In the genomic region with DNA sequence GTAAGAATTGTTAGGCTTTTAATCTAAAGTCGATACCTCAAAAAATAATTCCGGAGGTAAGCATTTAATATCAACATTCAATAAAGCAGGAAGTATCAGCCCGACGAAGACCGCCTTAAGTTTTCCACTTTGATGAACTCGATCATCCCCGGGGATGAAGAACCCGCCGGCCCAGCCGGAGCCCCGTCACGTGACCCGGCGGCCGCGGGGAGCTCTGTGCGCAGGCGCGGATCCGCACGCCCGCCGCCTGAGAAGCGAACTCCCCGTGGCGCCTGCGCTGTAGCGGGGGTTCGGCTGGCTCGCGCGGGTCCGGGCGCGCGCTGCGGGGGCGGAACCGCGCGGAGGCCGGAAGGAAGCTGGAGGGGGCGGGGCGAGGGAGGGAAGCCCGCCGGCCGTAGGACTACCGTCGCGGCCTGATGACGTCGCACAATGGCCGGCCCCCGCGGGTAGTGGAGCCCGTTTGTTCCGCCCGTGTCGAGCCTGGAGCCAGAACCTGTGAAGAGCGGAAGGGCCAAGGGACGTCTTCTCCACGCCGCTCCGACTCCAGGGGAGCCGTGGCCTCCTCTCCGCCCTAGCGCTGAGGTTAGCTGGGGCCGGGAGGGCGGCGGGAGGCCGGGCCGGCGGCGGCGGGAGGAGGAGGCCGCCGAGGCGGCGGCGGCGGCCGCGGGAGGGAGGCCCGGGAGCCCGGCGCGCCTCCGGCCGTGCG, we compare ENCODE assay signal across 1 cellular context.
A peak's percentile ranks its signal among the peaks of the same experiment; 100 is the strongest.
TF ChIP-seq lines count a peak whose summit lies in the region.

A gene (plus strand): TSS at position 419 of the 706 bp plus-strand sequence. CDS start 6,721 bp downstream, outside the sequence.

TF ChIP-seq in GM12878, 131 proteins besides CTCF, POLR2A, EP300 and RAD21 (continued from another document):
- TF ChIP-seq, protein P1, sequence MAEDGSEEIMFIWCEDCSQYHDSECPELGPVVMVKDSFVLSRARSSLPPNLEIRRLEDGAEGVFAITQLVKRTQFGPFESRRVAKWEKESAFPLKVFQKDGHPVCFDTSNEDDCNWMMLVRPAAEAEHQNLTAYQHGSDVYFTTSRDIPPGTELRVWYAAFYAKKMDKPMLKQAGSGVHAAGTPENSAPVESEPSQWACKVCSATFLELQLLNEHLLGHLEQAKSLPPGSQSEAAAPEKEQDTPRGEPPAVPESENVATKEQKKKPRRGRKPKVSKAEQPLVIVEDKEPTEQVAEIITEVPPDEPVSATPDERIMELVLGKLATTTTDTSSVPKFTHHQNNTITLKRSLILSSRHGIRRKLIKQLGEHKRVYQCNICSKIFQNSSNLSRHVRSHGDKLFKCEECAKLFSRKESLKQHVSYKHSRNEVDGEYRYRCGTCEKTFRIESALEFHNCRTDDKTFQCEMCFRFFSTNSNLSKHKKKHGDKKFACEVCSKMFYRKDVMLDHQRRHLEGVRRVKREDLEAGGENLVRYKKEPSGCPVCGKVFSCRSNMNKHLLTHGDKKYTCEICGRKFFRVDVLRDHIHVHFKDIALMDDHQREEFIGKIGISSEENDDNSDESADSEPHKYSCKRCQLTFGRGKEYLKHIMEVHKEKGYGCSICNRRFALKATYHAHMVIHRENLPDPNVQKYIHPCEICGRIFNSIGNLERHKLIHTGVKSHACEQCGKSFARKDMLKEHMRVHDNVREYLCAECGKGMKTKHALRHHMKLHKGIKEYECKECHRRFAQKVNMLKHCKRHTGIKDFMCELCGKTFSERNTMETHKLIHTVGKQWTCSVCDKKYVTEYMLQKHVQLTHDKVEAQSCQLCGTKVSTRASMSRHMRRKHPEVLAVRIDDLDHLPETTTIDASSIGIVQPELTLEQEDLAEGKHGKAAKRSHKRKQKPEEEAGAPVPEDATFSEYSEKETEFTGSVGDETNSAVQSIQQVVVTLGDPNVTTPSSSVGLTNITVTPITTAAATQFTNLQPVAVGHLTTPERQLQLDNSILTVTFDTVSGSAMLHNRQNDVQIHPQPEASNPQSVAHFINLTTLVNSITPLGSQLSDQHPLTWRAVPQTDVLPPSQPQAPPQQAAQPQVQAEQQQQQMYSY (CRISPR knock-in tag; IDR thresholded peaks at IDR 0.05) = peak; percentile 94
- peak; percentile 73 for TF ChIP-seq HCFC1 (IDR thresholded peaks at IDR 0.05; ENCODE audit: low read length)
- no peak for TF ChIP-seq SREBF2 (IDR thresholded peaks at IDR 0.05; ENCODE audit: low read length)
- no peak for TF ChIP-seq JUNB (IDR thresholded peaks at IDR 0.05)
- 0 out of 2 replicates have a peak, but pooled peaks have one; percentile 18 for TF ChIP-seq TCF12 (IDR thresholded peaks at IDR 0.05; ENCODE audit: low read depth, low read length)
- peak; percentile 99 for TF ChIP-seq CREB1 (IDR thresholded peaks at IDR 0.05; ENCODE audit: low read depth)
- peak; percentile 64 to 100 for TF ChIP-seq EGR1 (IDR thresholded peaks at IDR 0.05; ENCODE audit: borderline replicate concordance in 1 of 2, low read depth in 2 of 2, low read length in 2 of 2)
- TF ChIP-seq CREM (IDR thresholded peaks at IDR 0.05; ENCODE audit: low read depth) = peak; percentile 99
- TF ChIP-seq GABPA (IDR thresholded peaks at IDR 0.05; ENCODE audit: low read depth) = peak; percentile 81
- 0 out of 2 replicates have a peak, but pooled peaks have one; percentile 13 for TF ChIP-seq TCF3 (IDR thresholded peaks at IDR 0.05; ENCODE audit: borderline replicate concordance, insufficient read depth, low read depth, low read length)
- TF ChIP-seq, protein P2, sequence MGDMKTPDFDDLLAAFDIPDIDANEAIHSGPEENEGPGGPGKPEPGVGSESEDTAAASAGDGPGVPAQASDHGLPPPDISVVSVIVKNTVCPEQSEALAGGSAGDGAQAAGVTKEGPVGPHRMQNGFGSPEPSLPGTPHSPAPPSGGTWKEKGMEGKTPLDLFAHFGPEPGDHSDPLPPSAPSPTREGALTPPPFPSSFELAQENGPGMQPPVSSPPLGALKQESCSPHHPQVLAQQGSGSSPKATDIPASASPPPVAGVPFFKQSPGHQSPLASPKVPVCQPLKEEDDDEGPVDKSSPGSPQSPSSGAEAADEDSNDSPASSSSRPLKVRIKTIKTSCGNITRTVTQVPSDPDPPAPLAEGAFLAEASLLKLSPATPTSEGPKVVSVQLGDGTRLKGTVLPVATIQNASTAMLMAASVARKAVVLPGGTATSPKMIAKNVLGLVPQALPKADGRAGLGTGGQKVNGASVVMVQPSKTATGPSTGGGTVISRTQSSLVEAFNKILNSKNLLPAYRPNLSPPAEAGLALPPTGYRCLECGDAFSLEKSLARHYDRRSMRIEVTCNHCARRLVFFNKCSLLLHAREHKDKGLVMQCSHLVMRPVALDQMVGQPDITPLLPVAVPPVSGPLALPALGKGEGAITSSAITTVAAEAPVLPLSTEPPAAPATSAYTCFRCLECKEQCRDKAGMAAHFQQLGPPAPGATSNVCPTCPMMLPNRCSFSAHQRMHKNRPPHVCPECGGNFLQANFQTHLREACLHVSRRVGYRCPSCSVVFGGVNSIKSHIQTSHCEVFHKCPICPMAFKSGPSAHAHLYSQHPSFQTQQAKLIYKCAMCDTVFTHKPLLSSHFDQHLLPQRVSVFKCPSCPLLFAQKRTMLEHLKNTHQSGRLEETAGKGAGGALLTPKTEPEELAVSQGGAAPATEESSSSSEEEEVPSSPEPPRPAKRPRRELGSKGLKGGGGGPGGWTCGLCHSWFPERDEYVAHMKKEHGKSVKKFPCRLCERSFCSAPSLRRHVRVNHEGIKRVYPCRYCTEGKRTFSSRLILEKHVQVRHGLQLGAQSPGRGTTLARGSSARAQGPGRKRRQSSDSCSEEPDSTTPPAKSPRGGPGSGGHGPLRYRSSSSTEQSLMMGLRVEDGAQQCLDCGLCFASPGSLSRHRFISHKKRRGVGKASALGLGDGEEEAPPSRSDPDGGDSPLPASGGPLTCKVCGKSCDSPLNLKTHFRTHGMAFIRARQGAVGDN (IDR thresholded peaks at IDR 0.05) = 0 out of 2 replicates have a peak, but pooled peaks have one; percentile 21
- 0 out of 2 replicates have a peak, but pooled peaks have one; percentile 10 for TF ChIP-seq NR2C1 (IDR thresholded peaks at IDR 0.05)
- peak; percentile 81 for TF ChIP-seq GATAD2B (conservative IDR thresholded peaks at IDR 0.05; ENCODE audit: low read depth)
- TF ChIP-seq, protein P3, sequence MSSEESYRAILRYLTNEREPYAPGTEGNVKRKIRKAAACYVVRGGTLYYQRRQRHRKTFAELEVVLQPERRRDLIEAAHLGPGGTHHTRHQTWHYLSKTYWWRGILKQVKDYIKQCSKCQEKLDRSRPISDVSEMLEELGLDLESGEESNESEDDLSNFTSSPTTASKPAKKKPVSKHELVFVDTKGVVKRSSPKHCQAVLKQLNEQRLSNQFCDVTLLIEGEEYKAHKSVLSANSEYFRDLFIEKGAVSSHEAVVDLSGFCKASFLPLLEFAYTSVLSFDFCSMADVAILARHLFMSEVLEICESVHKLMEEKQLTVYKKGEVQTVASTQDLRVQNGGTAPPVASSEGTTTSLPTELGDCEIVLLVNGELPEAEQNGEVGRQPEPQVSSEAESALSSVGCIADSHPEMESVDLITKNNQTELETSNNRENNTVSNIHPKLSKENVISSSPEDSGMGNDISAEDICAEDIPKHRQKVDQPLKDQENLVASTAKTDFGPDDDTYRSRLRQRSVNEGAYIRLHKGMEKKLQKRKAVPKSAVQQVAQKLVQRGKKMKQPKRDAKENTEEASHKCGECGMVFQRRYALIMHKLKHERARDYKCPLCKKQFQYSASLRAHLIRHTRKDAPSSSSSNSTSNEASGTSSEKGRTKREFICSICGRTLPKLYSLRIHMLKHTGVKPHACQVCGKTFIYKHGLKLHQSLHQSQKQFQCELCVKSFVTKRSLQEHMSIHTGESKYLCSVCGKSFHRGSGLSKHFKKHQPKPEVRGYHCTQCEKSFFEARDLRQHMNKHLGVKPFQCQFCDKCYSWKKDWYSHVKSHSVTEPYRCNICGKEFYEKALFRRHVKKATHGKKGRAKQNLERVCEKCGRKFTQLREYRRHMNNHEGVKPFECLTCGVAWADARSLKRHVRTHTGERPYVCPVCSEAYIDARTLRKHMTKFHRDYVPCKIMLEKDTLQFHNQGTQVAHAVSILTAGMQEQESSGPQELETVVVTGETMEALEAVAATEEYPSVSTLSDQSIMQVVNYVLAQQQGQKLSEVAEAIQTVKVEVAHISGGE (CRISPR knock-in tag; IDR thresholded peaks at IDR 0.05) = peak; percentile 58
- TF ChIP-seq, protein P4, sequence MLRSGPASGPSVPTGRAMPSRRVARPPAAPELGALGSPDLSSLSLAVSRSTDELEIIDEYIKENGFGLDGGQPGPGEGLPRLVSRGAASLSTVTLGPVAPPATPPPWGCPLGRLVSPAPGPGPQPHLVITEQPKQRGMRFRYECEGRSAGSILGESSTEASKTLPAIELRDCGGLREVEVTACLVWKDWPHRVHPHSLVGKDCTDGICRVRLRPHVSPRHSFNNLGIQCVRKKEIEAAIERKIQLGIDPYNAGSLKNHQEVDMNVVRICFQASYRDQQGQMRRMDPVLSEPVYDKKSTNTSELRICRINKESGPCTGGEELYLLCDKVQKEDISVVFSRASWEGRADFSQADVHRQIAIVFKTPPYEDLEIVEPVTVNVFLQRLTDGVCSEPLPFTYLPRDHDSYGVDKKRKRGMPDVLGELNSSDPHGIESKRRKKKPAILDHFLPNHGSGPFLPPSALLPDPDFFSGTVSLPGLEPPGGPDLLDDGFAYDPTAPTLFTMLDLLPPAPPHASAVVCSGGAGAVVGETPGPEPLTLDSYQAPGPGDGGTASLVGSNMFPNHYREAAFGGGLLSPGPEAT (IDR thresholded peaks at IDR 0.05; ENCODE audit: low read depth) = peak; percentile 90
- peak; percentile 70 for TF ChIP-seq LARP7 (IDR thresholded peaks at IDR 0.05)
- TF ChIP-seq SP1 (IDR thresholded peaks at IDR 0.05; ENCODE audit: low read depth, low read length) = peak; percentile 60
- TF ChIP-seq, protein P5, sequence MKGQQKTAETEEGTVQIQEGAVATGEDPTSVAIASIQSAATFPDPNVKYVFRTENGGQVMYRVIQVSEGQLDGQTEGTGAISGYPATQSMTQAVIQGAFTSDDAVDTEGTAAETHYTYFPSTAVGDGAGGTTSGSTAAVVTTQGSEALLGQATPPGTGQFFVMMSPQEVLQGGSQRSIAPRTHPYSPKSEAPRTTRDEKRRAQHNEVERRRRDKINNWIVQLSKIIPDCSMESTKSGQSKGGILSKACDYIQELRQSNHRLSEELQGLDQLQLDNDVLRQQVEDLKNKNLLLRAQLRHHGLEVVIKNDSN (IDR thresholded peaks at IDR 0.05; ENCODE audit: borderline replicate concordance, extremely low read length, insufficient read depth, low read depth, low read length) = peak; percentile 94
- no peak for TF ChIP-seq NFIC (IDR thresholded peaks at IDR 0.05; ENCODE audit: low read depth, low read length)
- TF ChIP-seq, protein P6, sequence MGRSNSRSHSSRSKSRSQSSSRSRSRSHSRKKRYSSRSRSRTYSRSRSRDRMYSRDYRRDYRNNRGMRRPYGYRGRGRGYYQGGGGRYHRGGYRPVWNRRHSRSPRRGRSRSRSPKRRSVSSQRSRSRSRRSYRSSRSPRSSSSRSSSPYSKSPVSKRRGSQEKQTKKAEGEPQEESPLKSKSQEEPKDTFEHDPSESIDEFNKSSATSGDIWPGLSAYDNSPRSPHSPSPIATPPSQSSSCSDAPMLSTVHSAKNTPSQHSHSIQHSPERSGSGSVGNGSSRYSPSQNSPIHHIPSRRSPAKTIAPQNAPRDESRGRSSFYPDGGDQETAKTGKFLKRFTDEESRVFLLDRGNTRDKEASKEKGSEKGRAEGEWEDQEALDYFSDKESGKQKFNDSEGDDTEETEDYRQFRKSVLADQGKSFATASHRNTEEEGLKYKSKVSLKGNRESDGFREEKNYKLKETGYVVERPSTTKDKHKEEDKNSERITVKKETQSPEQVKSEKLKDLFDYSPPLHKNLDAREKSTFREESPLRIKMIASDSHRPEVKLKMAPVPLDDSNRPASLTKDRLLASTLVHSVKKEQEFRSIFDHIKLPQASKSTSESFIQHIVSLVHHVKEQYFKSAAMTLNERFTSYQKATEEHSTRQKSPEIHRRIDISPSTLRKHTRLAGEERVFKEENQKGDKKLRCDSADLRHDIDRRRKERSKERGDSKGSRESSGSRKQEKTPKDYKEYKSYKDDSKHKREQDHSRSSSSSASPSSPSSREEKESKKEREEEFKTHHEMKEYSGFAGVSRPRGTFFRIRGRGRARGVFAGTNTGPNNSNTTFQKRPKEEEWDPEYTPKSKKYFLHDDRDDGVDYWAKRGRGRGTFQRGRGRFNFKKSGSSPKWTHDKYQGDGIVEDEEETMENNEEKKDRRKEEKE (IDR thresholded peaks at IDR 0.05) = 0 out of 2 replicates have a peak, but pooled peaks have one; percentile 52
